Comparison of ENCODE assay signal across 1 cellular context in genomic region chr2:203225423-203226039, GRCh38.
TF ChIP-seq lines count a peak whose summit lies in the region.

No MANE protein-coding gene starts in this region.

TF ChIP-seq in HepG2, 621 proteins besides CTCF, POLR2A, EP300 and RAD21 (continued from another document):
- TF ChIP-seq ZNF784 (CRISPR knock-in tag; IDR thresholded peaks at IDR 0.05; ENCODE audit: borderline replicate concordance) (no peak), ZNF770 (CRISPR knock-in tag; IDR thresholded peaks at IDR 0.05) (peak; percentile 87), PHF5A (CRISPR knock-in tag; IDR thresholded peaks at IDR 0.05; ENCODE audit: low read depth, unreplicated experiment) (no peak), TEAD3 (CRISPR knock-in tag; optimal IDR thresholded peaks at IDR 0.05; ENCODE audit: borderline replicate concordance) (peak; percentile 41), STAG1 (CRISPR knock-in tag; IDR thresholded peaks at IDR 0.05) (peak; percentile 73)
